ENCODE assay signal across 14 cellular contexts in genomic region chr10:6070647-6071046, GRCh38. TPM values are rescaled to one million over a fixed set of nuclear protein-coding genes. Genes with fewer than 3 reads are reported as not detected.
DNase-seq lines count a peak whose midpoint lies in the region; ATAC-seq and TF ChIP-seq lines count a peak whose summit lies in the region.
"Had no signal": no experiment of that assay in that cellular context is flagged by ENCODE, and none has a peak within 500 bp of the region (broad histone marks: within the 10 kb centered on the region; RNA-seq: fewer than 3 reads in every experiment).

No MANE protein-coding gene starts in this region.

- no peaks in the 10 kb centered on the region for H3K4me1 ChIP-seq in Caco-2
- H3K4me1 ChIP-seq: A549 had no signal

- no peaks in the 10 kb centered on the region; the same call in 1 of the 2 replicates for H3K9me3 ChIP-seq in Caco-2
- H3K9me3 ChIP-seq: A549 had no signal

- H3K27me3 ChIP-seq in Caco-2 (replicated peaks; ENCODE audit: control insufficient read depth, insufficient read depth, low read length): peaks cover 1% of the 10 kb centered on the region; the same call in 1 of the 2 replicates

- peak; percentile 72 for DNase-seq in activated CD8-positive, alpha-beta memory T cell treated with anti-CD3 and anti-CD28 coated beads, Interleukin-2, amount 10 ng/mL, durations not matched to agents 7 days and 5 days
- DNase-seq in activated CD8-positive, alpha-beta memory T cell treated with anti-CD3 and anti-CD28 coated beads for 24 hours: no peak
- peak; percentile 86 for DNase-seq in activated CD8-positive, alpha-beta memory T cell treated with anti-CD3 and anti-CD28 coated beads, Interleukin-2, amount 50 U/mL, for 48 hours
- DNase-seq in iris pigment epithelial cell (ENCODE audit: low read depth) (peak; percentile 13), Caco-2 (no peak), nephron progenitor cell (no peak), midbrain (lab: John Stamatoyannopoulos, UW) (no peak)
- DNase-seq in stimulated activated naive B cell treated with anti-CD40 and anti-IgM and Interleukin-4, amounts not matched to agents 10 μg/mL and 1 μg/mL and 100 μg/mL, for 72 hours: no peak
- DNase-seq: NCI-H345, Right ventricle myocardium superior had no signal

- peak; percentile 6 for ATAC-seq in activated CD8-positive, alpha-beta memory T cell treated with anti-CD3 and anti-CD28 coated beads, Interleukin-2, amount 10 ng/mL, durations not matched to agents 7 days and 5 days
- peak; percentile 13 to 17 for ATAC-seq in stimulated activated naive B cell treated with anti-CD40 and anti-IgM and Interleukin-4, amounts not matched to agents 10 μg/mL and 1 μg/mL and 100 μg/mL, for 72 hours (replicated peaks)
- ATAC-seq: A549 had no signal

- TF ChIP-seq CTCF in Caco-2 (IDR thresholded peaks at IDR 0.05; ENCODE audit: insufficient read depth in 1 of 2, low read depth in 1 of 2, low read length in 1 of 2, severe bottlenecking in 1 of 2, unreplicated experiment in 1 of 2): no peak
- TF ChIP-seq CTCF in nephron progenitor cell (IDR thresholded peaks at IDR 0.05): no peak

- H3K4me1 Mint-ChIP-seq in activated CD8-positive, alpha-beta memory T cell treated with anti-CD3 and anti-CD28 coated beads, Interleukin-2, amount 10 ng/mL, durations not matched to agents 7 days and 5 days: peaks cover 97% of the 10 kb centered on the region
- peaks cover 61 to 73% of the 10 kb centered on the region in 2 donors for H3K4me1 Mint-ChIP-seq in stimulated activated naive B cell treated with anti-CD40 and anti-IgM and Interleukin-4, amounts not matched to agents 10 μg/mL and 1 μg/mL and 100 μg/mL, for 72 hours
- H3K4me1 Mint-ChIP-seq in Caco-2 (ENCODE audit: low read depth, unreplicated experiment) (no peaks in the 10 kb centered on the region), nephron progenitor cell (peaks cover 10% of the 10 kb centered on the region)
- H3K4me1 Mint-ChIP-seq: brain had no signal

- H3K9me3 Mint-ChIP-seq in activated CD8-positive, alpha-beta memory T cell treated with anti-CD3 and anti-CD28 coated beads, Interleukin-2, amount 10 ng/mL, durations not matched to agents 7 days and 5 days (ENCODE audit: low read depth): no peaks in the 10 kb centered on the region
- no peaks in the 10 kb centered on the region for H3K9me3 Mint-ChIP-seq in stimulated activated naive B cell treated with anti-CD40 and anti-IgM and Interleukin-4, amounts not matched to agents 10 μg/mL and 1 μg/mL and 100 μg/mL, for 72 hours
- H3K9me3 Mint-ChIP-seq in Caco-2 (ENCODE audit: unreplicated experiment) (no peaks in the 10 kb centered on the region), nephron progenitor cell (peaks cover 4% of the 10 kb centered on the region)
- H3K9me3 Mint-ChIP-seq: brain had no signal

- BruUV-seq in Caco-2 (replicated peaks; lab: Mats Ljungman, UMichigan): no TSS peak

- no peaks in the 10 kb centered on the region for H3K27me3 Mint-ChIP-seq in activated CD8-positive, alpha-beta memory T cell treated with anti-CD3 and anti-CD28 coated beads, Interleukin-2, amount 10 ng/mL, durations not matched to agents 7 days and 5 days
- no peaks in the 10 kb centered on the region for H3K27me3 Mint-ChIP-seq in stimulated activated naive B cell treated with anti-CD40 and anti-IgM and Interleukin-4, amounts not matched to agents 10 μg/mL and 1 μg/mL and 100 μg/mL, for 72 hours
- H3K27me3 Mint-ChIP-seq in Caco-2 (ENCODE audit: insufficient read depth, unreplicated experiment) (peaks cover 36% of the 10 kb centered on the region), nephron progenitor cell (ENCODE audit: low read depth, poor library complexity) (peaks cover 39% of the 10 kb centered on the region)

- peak overlapping the region; percentile 96 for H3K27ac Mint-ChIP-seq in activated CD8-positive, alpha-beta memory T cell treated with anti-CD3 and anti-CD28 coated beads, Interleukin-2, amount 10 ng/mL, durations not matched to agents 7 days and 5 days
- H3K27ac Mint-ChIP-seq in stimulated activated naive B cell treated with anti-CD40 and anti-IgM and Interleukin-4, amounts not matched to agents 10 μg/mL and 1 μg/mL and 100 μg/mL, for 72 hours: peak overlapping the region; percentile 96
- no peak overlapping the region for H3K27ac Mint-ChIP-seq in Caco-2 (ENCODE audit: unreplicated experiment)
- no peak overlapping the region for H3K27ac Mint-ChIP-seq in nephron progenitor cell
- H3K27ac Mint-ChIP-seq: brain had no signal

- H3K4me3 ChIP-seq in Caco-2 (ENCODE audit: low read depth, low read length): no peak overlapping the region
- H3K4me3 ChIP-seq: A549 had no signal

- H3K36me3 ChIP-seq in Caco-2 (ENCODE audit: control insufficient read depth, insufficient read depth, low read length): no peaks in the 10 kb centered on the region

- H3K4me3 Mint-ChIP-seq in activated CD8-positive, alpha-beta memory T cell treated with anti-CD3 and anti-CD28 coated beads, Interleukin-2, amount 10 ng/mL, durations not matched to agents 7 days and 5 days: peak overlapping the region; percentile 9
- H3K4me3 Mint-ChIP-seq in stimulated activated naive B cell treated with anti-CD40 and anti-IgM and Interleukin-4, amounts not matched to agents 10 μg/mL and 1 μg/mL and 100 μg/mL, for 72 hours: peak overlapping the region; percentile 17 to 60
- H3K4me3 Mint-ChIP-seq in Caco-2 (ENCODE audit: unreplicated experiment): no peak overlapping the region
- H3K4me3 Mint-ChIP-seq in nephron progenitor cell: no peak overlapping the region
- H3K4me3 Mint-ChIP-seq: brain had no signal

- intact Hi-C loops in Caco-2 (cut with micrococcal nuclease; ENCODE audit: unreplicated experiment): no loop called here

- CTCF ChIA-PET in activated CD8-positive, alpha-beta memory T cell treated with anti-CD3 and anti-CD28 coated beads, Interleukin-2, amount 10 ng/mL, durations not matched to agents 7 days and 5 days (lab: Charles Lee): interaction anchor here (0.7 to 12.9 kb wide), 5 partner anchors 9 to 20 kb away, joined by 3 to 246 read pairs (median 9); partner anchors contain the start of gene IL2RA
- CTCF ChIA-PET in Caco-2 (lab: Charles Lee): no interaction called here

- peaks cover 6% of the 10 kb centered on the region for H3K36me3 Mint-ChIP-seq in activated CD8-positive, alpha-beta memory T cell treated with anti-CD3 and anti-CD28 coated beads, Interleukin-2, amount 10 ng/mL, durations not matched to agents 7 days and 5 days
- peaks cover 1 to 3% of the 10 kb centered on the region in 2 donors for H3K36me3 Mint-ChIP-seq in stimulated activated naive B cell treated with anti-CD40 and anti-IgM and Interleukin-4, amounts not matched to agents 10 μg/mL and 1 μg/mL and 100 μg/mL, for 72 hours
- H3K36me3 Mint-ChIP-seq in Caco-2 (ENCODE audit: insufficient read depth, unreplicated experiment): no peaks in the 10 kb centered on the region
- H3K36me3 Mint-ChIP-seq in nephron progenitor cell (ENCODE audit: low read depth): no peaks in the 10 kb centered on the region
- H3K36me3 Mint-ChIP-seq: brain had no signal

- POLR2A ChIA-PET in Caco-2 (lab: Charles Lee): no interaction called here

RNA-seq across cellular contexts. Expression of gene IL2RA, which starts 8.5 kb away (rescaled TPM):
- total RNA-seq in activated CD8-positive, alpha-beta memory T cell treated with anti-CD3 and anti-CD28 coated beads, Interleukin-2, amount 10 ng/mL, durations not matched to agents 7 days and 5 days: 100 to 1,000 TPM; 302 to 832 TPM
- total RNA-seq in Caco-2 (2022): not detected in 2 replicates
- total RNA-seq: epithelial cell of proximal tubule, MCF 10A had no signal

RNA-seq across cellular contexts. Expression of gene RBM17, which starts 18.2 kb away (rescaled TPM):
- total RNA-seq in activated CD8-positive, alpha-beta memory T cell treated with anti-CD3 and anti-CD28 coated beads, Interleukin-2, amount 10 ng/mL, durations not matched to agents 7 days and 5 days: 100 to 1,000 TPM; 205 to 267 TPM
- total RNA-seq in Caco-2 (2022): 286 and 290 TPM in 2 replicates

Comparison
In these comparisons a context has a peak if more than half of its experiments do, and no peak if none do; other contexts are left out.
1. DNase-seq: peak in activated CD8-positive, alpha-beta memory T cell treated with anti-CD3 and anti-CD28 coated beads, Interleukin-2, amount 10 ng/mL, durations not matched to agents 7 days and 5 days (single experiment), activated CD8-positive, alpha-beta memory T cell treated with anti-CD3 and anti-CD28 coated beads, Interleukin-2, amount 50 U/mL, for 48 hours (single experiment) and iris pigment epithelial cell (single experiment); none in activated CD8-positive, alpha-beta memory T cell treated with anti-CD3 and anti-CD28 coated beads for 24 hours (single experiment), stimulated activated naive B cell treated with anti-CD40 and anti-IgM and Interleukin-4, amounts not matched to agents 10 μg/mL and 1 μg/mL and 100 μg/mL, for 72 hours (single experiment), Caco-2 (0 of 2), nephron progenitor cell (single experiment) and midbrain (single experiment).
2. H3K27ac Mint-ChIP-seq: peak in activated CD8-positive, alpha-beta memory T cell treated with anti-CD3 and anti-CD28 coated beads, Interleukin-2, amount 10 ng/mL, durations not matched to agents 7 days and 5 days (single experiment) and stimulated activated naive B cell treated with anti-CD40 and anti-IgM and Interleukin-4, amounts not matched to agents 10 μg/mL and 1 μg/mL and 100 μg/mL, for 72 hours (single experiment); none in Caco-2 (single experiment) and nephron progenitor cell (single experiment).
3. H3K4me3 Mint-ChIP-seq: peak in activated CD8-positive, alpha-beta memory T cell treated with anti-CD3 and anti-CD28 coated beads, Interleukin-2, amount 10 ng/mL, durations not matched to agents 7 days and 5 days (single experiment) and stimulated activated naive B cell treated with anti-CD40 and anti-IgM and Interleukin-4, amounts not matched to agents 10 μg/mL and 1 μg/mL and 100 μg/mL, for 72 hours (2 of 2); none in Caco-2 (single experiment) and nephron progenitor cell (single experiment).
4. RNA of gene IL2RA, which starts 8.5 kb away (total RNA-seq): 302 to 832 TPM in activated CD8-positive, alpha-beta memory T cell treated with anti-CD3 and anti-CD28 coated beads, Interleukin-2, amount 10 ng/mL, durations not matched to agents 7 days and 5 days; not detected in Caco-2; every median in the first group is over 100 times any median in the second.